Comparison of ENCODE assay signal across 1 cellular context in the genomic region with DNA sequence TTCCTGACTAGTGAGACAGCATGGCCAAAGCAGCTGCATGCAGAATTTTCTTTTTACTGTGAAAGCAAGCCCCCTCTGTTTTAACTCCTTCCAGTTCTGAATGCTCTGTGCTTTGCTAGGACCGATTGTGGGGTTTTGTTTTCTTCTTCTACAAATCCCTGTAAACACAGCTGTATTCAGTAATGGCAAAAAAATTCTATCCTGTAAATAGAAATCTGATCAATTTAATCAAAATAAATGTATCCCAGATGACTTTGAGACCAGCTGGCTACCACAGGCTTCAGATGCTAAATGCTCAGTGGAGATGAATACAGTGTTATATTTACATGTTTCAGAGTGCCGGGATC.
TF ChIP-seq lines count a peak whose summit lies in the region.

No MANE protein-coding gene starts in this region.

TF ChIP-seq in GM23338, 12 proteins besides CTCF, POLR2A, EP300 and RAD21 (continued from another document):
- TF ChIP-seq, protein P1, sequence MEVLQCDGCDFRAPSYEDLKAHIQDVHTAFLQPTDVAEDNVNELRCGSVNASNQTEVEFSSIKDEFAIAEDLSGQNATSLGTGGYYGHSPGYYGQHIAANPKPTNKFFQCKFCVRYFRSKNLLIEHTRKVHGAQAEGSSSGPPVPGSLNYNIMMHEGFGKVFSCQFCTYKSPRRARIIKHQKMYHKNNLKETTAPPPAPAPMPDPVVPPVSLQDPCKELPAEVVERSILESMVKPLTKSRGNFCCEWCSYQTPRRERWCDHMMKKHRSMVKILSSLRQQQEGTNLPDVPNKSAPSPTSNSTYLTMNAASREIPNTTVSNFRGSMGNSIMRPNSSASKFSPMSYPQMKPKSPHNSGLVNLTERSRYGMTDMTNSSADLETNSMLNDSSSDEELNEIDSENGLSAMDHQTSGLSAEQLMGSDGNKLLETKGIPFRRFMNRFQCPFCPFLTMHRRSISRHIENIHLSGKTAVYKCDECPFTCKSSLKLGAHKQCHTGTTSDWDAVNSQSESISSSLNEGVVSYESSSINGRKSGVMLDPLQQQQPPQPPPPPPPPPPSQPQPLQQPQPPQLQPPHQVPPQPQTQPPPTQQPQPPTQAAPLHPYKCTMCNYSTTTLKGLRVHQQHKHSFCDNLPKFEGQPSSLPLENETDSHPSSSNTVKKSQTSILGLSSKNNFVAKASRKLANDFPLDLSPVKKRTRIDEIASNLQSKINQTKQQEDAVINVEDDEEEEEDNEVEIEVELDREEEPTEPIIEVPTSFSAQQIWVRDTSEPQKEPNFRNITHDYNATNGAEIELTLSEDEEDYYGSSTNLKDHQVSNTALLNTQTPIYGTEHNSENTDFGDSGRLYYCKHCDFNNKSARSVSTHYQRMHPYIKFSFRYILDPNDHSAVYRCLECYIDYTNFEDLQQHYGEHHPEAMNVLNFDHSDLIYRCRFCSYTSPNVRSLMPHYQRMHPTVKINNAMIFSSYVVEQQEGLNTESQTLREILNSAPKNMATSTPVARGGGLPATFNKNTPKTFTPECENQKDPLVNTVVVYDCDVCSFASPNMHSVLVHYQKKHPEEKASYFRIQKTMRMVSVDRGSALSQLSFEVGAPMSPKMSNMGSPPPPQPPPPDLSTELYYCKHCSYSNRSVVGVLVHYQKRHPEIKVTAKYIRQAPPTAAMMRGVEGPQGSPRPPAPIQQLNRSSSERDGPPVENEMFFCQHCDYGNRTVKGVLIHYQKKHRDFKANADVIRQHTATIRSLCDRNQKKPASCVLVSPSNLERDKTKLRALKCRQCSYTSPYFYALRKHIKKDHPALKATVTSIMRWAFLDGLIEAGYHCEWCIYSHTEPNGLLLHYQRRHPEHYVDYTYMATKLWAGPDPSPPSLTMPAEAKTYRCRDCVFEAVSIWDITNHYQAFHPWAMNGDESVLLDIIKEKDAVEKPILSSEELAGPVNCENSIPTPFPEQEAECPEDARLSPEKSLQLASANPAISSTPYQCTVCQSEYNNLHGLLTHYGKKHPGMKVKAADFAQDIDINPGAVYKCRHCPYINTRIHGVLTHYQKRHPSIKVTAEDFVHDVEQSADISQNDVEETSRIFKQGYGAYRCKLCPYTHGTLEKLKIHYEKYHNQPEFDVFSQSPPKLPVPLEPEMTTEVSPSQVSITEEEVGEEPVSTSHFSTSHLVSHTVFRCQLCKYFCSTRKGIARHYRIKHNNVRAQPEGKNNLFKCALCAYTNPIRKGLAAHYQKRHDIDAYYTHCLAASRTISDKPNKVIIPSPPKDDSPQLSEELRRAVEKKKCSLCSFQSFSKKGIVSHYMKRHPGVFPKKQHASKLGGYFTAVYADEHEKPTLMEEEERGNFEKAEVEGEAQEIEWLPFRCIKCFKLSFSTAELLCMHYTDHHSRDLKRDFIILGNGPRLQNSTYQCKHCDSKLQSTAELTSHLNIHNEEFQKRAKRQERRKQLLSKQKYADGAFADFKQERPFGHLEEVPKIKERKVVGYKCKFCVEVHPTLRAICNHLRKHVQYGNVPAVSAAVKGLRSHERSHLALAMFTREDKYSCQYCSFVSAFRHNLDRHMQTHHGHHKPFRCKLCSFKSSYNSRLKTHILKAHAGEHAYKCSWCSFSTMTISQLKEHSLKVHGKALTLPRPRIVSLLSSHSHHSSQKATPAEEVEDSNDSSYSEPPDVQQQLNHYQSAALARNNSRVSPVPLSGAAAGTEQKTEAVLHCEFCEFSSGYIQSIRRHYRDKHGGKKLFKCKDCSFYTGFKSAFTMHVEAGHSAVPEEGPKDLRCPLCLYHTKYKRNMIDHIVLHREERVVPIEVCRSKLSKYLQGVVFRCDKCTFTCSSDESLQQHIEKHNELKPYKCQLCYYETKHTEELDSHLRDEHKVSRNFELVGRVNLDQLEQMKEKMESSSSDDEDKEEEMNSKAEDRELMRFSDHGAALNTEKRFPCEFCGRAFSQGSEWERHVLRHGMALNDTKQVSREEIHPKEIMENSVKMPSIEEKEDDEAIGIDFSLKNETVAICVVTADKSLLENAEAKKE (CRISPR knock-in tag; IDR thresholded peaks at IDR 0.05), result no peak
- TF ChIP-seq POLR2AphosphoS5 (IDR thresholded peaks at IDR 0.05; ENCODE audit: low read depth) (no peak), STAT1 (IDR thresholded peaks at IDR 0.05; ENCODE audit: unreplicated experiment) (no peak), ZNF114 (CRISPR knock-in tag; IDR thresholded peaks at IDR 0.05) (no peak), EZH2phosphoT487 (IDR thresholded peaks at IDR 0.05; ENCODE audit: unreplicated experiment) (no peak)
- TF ChIP-seq, protein P2, sequence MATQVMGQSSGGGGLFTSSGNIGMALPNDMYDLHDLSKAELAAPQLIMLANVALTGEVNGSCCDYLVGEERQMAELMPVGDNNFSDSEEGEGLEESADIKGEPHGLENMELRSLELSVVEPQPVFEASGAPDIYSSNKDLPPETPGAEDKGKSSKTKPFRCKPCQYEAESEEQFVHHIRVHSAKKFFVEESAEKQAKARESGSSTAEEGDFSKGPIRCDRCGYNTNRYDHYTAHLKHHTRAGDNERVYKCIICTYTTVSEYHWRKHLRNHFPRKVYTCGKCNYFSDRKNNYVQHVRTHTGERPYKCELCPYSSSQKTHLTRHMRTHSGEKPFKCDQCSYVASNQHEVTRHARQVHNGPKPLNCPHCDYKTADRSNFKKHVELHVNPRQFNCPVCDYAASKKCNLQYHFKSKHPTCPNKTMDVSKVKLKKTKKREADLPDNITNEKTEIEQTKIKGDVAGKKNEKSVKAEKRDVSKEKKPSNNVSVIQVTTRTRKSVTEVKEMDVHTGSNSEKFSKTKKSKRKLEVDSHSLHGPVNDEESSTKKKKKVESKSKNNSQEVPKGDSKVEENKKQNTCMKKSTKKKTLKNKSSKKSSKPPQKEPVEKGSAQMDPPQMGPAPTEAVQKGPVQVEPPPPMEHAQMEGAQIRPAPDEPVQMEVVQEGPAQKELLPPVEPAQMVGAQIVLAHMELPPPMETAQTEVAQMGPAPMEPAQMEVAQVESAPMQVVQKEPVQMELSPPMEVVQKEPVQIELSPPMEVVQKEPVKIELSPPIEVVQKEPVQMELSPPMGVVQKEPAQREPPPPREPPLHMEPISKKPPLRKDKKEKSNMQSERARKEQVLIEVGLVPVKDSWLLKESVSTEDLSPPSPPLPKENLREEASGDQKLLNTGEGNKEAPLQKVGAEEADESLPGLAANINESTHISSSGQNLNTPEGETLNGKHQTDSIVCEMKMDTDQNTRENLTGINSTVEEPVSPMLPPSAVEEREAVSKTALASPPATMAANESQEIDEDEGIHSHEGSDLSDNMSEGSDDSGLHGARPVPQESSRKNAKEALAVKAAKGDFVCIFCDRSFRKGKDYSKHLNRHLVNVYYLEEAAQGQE (IDR thresholded peaks at IDR 0.05; ENCODE audit: unreplicated experiment), result no peak
- TF ChIP-seq, protein P3, sequence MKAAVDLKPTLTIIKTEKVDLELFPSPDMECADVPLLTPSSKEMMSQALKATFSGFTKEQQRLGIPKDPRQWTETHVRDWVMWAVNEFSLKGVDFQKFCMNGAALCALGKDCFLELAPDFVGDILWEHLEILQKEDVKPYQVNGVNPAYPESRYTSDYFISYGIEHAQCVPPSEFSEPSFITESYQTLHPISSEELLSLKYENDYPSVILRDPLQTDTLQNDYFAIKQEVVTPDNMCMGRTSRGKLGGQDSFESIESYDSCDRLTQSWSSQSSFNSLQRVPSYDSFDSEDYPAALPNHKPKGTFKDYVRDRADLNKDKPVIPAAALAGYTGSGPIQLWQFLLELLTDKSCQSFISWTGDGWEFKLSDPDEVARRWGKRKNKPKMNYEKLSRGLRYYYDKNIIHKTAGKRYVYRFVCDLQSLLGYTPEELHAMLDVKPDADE (IDR thresholded peaks at IDR 0.05), result no peak
